Comparison of ENCODE assay signal across 8 cellular contexts in genomic region chr9:98263482-98264357, GRCh38.
DNase-seq lines count a peak whose midpoint lies in the region; ATAC-seq lines count a peak whose summit lies in the region.

No MANE protein-coding gene starts in this region.

- peak; percentile 75 for ATAC-seq in HG03159 (IDR thresholded peaks at IDR 0.05; ENCODE audit: unreplicated experiment)

- DNase-seq in NCI-H510A treated with DMSO at 0.1 percent for 48 hours (lab: John Stamatoyannopoulos, UW) (peak; percentile 76), NCI-H510A (lab: John Stamatoyannopoulos, UW) (no peak), NCI-H345 (lab: John Stamatoyannopoulos, UW) (peak; percentile 81), cerebellar cortex (ENCODE audit: low spot score) (peak; percentile 86), left kidney (ENCODE audit: low read depth, low spot score) (peak; percentile 90)
- DNase-seq in activated CD4-positive, CD25-positive, alpha-beta regulatory T cell treated with anti-CD3 and anti-CD28 coated beads, Interleukin-2, amount 50 U/mL, for 72 hours = peak; percentile 74
- peak; percentile 82 for DNase-seq in stimulated activated CD4-positive, alpha-beta T cell treated with anti-CD3 and anti-CD28 coated beads, Interleukin-4, amount 100 ng/mL, for 1 hour
